2 cellular contexts compared by ENCODE assay signal in genomic region chr1:24465099-24465498, GRCh38.
TF ChIP-seq lines count a peak whose summit lies in the region.

No MANE protein-coding gene starts in this region.

TF ChIP-seq in GM23338, 12 proteins besides CTCF, POLR2A, EP300 and RAD21:
- no peak for TF ChIP-seq ZNF331 (CRISPR knock-in tag; IDR thresholded peaks at IDR 0.05; ENCODE audit: low read depth)
- no peak for TF ChIP-seq ZNF462 (CRISPR knock-in tag; IDR thresholded peaks at IDR 0.05)
- no peak for TF ChIP-seq JUNB (IDR thresholded peaks at IDR 0.05; ENCODE audit: unreplicated experiment)
- no peak for TF ChIP-seq REST (IDR thresholded peaks at IDR 0.05; ENCODE audit: unreplicated experiment)
- TF ChIP-seq NANOG (IDR thresholded peaks at IDR 0.05; ENCODE audit: borderline replicate concordance), result no peak
- TF ChIP-seq CREB1 (CRISPR knock-in tag; IDR thresholded peaks at IDR 0.05; ENCODE audit: low read depth), result no peak
- no peak for TF ChIP-seq EZH2 (IDR thresholded peaks at IDR 0.05; ENCODE audit: low read depth, unreplicated experiment)
- no peak for TF ChIP-seq POLR2AphosphoS5 (IDR thresholded peaks at IDR 0.05; ENCODE audit: low read depth)
- TF ChIP-seq STAT1 (IDR thresholded peaks at IDR 0.05; ENCODE audit: unreplicated experiment), result no peak
- TF ChIP-seq ZNF114 (CRISPR knock-in tag; IDR thresholded peaks at IDR 0.05), result no peak
- TF ChIP-seq ETS1 (IDR thresholded peaks at IDR 0.05), result no peak

TF ChIP-seq in IMR-90, 13 proteins besides CTCF, POLR2A, EP300 and RAD21:
- no peak for TF ChIP-seq MXI1 (IDR thresholded peaks at IDR 0.05; ENCODE audit: borderline replicate concordance, low read depth, low read length)
- no peak for TF ChIP-seq FOS (IDR thresholded peaks at IDR 0.05; ENCODE audit: low read depth, low read length)
- TF ChIP-seq RFX5 (IDR thresholded peaks at IDR 0.05; ENCODE audit: low read depth, low read length), result no peak
- no peak for TF ChIP-seq SMC3 (IDR thresholded peaks at IDR 0.05; ENCODE audit: low read depth, low read length)
